In the genomic region with DNA sequence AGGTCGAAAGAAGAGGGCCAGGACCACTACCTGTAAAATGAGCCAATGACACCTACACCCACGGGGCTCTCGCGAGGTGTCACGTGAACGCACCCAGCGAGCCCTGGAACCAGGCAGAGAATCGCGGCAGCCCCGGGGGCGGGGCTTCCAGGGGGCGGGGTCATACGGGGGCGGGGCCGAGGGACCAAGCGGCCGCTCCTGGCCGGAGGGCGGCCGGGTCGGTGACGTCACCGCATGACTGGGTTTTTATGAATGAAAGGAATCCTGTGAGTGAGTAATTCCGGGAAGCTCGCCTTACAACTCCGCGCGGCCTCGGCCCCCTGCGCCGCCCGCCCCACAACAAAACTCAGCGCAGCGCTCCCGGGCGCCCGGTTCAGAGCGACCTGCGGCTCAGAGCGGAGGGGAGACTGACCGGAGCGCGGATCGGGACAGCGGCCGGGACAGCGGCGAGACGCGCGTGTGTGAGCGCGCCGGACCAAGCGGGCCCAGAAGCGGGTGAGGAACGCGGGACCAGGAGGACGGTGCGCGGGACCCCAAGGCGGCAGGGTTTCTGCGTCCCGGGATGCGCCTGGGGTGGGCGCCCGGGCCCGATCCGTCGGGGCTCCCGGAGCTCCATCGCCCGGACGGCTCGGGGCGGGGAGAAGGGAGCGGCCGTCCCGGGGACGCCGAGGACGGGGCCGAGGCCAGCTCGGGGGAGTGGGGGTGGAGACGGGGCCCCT, we compare ENCODE assay signal across 1 cellular context.
TF ChIP-seq lines count a peak whose summit lies in the region.

MAFF (plus strand) TSS at position 277 of the 719 bp plus-strand sequence. CDS start 11,860 bp downstream, outside the sequence.

TF ChIP-seq in GM23338, 12 proteins besides CTCF, POLR2A, EP300 and RAD21:
- TF ChIP-seq, protein P1, sequence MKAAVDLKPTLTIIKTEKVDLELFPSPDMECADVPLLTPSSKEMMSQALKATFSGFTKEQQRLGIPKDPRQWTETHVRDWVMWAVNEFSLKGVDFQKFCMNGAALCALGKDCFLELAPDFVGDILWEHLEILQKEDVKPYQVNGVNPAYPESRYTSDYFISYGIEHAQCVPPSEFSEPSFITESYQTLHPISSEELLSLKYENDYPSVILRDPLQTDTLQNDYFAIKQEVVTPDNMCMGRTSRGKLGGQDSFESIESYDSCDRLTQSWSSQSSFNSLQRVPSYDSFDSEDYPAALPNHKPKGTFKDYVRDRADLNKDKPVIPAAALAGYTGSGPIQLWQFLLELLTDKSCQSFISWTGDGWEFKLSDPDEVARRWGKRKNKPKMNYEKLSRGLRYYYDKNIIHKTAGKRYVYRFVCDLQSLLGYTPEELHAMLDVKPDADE (IDR thresholded peaks at IDR 0.05) = no peak
- no peak for TF ChIP-seq STAT1 (IDR thresholded peaks at IDR 0.05; ENCODE audit: unreplicated experiment)
- TF ChIP-seq EZH2 (IDR thresholded peaks at IDR 0.05; ENCODE audit: low read depth, unreplicated experiment) = no peak
- TF ChIP-seq, protein P2, sequence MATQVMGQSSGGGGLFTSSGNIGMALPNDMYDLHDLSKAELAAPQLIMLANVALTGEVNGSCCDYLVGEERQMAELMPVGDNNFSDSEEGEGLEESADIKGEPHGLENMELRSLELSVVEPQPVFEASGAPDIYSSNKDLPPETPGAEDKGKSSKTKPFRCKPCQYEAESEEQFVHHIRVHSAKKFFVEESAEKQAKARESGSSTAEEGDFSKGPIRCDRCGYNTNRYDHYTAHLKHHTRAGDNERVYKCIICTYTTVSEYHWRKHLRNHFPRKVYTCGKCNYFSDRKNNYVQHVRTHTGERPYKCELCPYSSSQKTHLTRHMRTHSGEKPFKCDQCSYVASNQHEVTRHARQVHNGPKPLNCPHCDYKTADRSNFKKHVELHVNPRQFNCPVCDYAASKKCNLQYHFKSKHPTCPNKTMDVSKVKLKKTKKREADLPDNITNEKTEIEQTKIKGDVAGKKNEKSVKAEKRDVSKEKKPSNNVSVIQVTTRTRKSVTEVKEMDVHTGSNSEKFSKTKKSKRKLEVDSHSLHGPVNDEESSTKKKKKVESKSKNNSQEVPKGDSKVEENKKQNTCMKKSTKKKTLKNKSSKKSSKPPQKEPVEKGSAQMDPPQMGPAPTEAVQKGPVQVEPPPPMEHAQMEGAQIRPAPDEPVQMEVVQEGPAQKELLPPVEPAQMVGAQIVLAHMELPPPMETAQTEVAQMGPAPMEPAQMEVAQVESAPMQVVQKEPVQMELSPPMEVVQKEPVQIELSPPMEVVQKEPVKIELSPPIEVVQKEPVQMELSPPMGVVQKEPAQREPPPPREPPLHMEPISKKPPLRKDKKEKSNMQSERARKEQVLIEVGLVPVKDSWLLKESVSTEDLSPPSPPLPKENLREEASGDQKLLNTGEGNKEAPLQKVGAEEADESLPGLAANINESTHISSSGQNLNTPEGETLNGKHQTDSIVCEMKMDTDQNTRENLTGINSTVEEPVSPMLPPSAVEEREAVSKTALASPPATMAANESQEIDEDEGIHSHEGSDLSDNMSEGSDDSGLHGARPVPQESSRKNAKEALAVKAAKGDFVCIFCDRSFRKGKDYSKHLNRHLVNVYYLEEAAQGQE (IDR thresholded peaks at IDR 0.05; ENCODE audit: unreplicated experiment) = no peak
- TF ChIP-seq EZH2phosphoT487 (IDR thresholded peaks at IDR 0.05; ENCODE audit: unreplicated experiment) = no peak
- peak; percentile 57; the same call in 1 of the 2 replicates for TF ChIP-seq POLR2AphosphoS5 (IDR thresholded peaks at IDR 0.05; ENCODE audit: low read depth)
- TF ChIP-seq NANOG (IDR thresholded peaks at IDR 0.05; ENCODE audit: borderline replicate concordance) = no peak
- TF ChIP-seq, protein P3, sequence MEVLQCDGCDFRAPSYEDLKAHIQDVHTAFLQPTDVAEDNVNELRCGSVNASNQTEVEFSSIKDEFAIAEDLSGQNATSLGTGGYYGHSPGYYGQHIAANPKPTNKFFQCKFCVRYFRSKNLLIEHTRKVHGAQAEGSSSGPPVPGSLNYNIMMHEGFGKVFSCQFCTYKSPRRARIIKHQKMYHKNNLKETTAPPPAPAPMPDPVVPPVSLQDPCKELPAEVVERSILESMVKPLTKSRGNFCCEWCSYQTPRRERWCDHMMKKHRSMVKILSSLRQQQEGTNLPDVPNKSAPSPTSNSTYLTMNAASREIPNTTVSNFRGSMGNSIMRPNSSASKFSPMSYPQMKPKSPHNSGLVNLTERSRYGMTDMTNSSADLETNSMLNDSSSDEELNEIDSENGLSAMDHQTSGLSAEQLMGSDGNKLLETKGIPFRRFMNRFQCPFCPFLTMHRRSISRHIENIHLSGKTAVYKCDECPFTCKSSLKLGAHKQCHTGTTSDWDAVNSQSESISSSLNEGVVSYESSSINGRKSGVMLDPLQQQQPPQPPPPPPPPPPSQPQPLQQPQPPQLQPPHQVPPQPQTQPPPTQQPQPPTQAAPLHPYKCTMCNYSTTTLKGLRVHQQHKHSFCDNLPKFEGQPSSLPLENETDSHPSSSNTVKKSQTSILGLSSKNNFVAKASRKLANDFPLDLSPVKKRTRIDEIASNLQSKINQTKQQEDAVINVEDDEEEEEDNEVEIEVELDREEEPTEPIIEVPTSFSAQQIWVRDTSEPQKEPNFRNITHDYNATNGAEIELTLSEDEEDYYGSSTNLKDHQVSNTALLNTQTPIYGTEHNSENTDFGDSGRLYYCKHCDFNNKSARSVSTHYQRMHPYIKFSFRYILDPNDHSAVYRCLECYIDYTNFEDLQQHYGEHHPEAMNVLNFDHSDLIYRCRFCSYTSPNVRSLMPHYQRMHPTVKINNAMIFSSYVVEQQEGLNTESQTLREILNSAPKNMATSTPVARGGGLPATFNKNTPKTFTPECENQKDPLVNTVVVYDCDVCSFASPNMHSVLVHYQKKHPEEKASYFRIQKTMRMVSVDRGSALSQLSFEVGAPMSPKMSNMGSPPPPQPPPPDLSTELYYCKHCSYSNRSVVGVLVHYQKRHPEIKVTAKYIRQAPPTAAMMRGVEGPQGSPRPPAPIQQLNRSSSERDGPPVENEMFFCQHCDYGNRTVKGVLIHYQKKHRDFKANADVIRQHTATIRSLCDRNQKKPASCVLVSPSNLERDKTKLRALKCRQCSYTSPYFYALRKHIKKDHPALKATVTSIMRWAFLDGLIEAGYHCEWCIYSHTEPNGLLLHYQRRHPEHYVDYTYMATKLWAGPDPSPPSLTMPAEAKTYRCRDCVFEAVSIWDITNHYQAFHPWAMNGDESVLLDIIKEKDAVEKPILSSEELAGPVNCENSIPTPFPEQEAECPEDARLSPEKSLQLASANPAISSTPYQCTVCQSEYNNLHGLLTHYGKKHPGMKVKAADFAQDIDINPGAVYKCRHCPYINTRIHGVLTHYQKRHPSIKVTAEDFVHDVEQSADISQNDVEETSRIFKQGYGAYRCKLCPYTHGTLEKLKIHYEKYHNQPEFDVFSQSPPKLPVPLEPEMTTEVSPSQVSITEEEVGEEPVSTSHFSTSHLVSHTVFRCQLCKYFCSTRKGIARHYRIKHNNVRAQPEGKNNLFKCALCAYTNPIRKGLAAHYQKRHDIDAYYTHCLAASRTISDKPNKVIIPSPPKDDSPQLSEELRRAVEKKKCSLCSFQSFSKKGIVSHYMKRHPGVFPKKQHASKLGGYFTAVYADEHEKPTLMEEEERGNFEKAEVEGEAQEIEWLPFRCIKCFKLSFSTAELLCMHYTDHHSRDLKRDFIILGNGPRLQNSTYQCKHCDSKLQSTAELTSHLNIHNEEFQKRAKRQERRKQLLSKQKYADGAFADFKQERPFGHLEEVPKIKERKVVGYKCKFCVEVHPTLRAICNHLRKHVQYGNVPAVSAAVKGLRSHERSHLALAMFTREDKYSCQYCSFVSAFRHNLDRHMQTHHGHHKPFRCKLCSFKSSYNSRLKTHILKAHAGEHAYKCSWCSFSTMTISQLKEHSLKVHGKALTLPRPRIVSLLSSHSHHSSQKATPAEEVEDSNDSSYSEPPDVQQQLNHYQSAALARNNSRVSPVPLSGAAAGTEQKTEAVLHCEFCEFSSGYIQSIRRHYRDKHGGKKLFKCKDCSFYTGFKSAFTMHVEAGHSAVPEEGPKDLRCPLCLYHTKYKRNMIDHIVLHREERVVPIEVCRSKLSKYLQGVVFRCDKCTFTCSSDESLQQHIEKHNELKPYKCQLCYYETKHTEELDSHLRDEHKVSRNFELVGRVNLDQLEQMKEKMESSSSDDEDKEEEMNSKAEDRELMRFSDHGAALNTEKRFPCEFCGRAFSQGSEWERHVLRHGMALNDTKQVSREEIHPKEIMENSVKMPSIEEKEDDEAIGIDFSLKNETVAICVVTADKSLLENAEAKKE (CRISPR knock-in tag; IDR thresholded peaks at IDR 0.05) = no peak
- TF ChIP-seq JUNB (IDR thresholded peaks at IDR 0.05; ENCODE audit: unreplicated experiment) = no peak
- no peak for TF ChIP-seq ZNF114 (CRISPR knock-in tag; IDR thresholded peaks at IDR 0.05)
- peak; percentile 96 for TF ChIP-seq CREB1 (CRISPR knock-in tag; IDR thresholded peaks at IDR 0.05; ENCODE audit: low read depth)
